Comparison of ENCODE assay signal across 1 cellular context in the genomic region with DNA sequence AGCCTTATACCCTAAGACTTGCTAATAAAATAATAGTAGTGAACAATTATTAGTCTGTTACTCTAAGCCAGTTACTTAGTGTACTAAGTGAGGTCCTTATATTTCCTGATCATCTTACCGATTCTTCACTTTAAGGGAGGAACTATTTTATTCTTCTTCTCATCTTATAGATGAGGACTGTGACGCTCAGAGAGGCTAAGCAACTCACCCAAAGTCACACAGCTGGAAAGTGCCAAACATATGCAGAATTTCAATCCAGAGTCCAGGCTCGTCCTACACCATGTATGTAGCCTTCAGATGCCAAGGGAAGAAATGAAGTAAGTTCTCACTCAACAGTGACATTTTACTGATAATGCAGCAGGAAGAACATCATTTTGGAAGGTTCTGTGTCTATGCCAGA.
TF ChIP-seq lines count a peak whose summit lies in the region.

No MANE protein-coding gene starts in this region.

TF ChIP-seq in GM23338, 12 proteins besides CTCF, POLR2A, EP300 and RAD21 (continued from another document):
- no peak for TF ChIP-seq EZH2 (IDR thresholded peaks at IDR 0.05; ENCODE audit: low read depth, unreplicated experiment)
- no peak for TF ChIP-seq CREB1 (CRISPR knock-in tag; IDR thresholded peaks at IDR 0.05; ENCODE audit: low read depth)
- TF ChIP-seq, protein P1, sequence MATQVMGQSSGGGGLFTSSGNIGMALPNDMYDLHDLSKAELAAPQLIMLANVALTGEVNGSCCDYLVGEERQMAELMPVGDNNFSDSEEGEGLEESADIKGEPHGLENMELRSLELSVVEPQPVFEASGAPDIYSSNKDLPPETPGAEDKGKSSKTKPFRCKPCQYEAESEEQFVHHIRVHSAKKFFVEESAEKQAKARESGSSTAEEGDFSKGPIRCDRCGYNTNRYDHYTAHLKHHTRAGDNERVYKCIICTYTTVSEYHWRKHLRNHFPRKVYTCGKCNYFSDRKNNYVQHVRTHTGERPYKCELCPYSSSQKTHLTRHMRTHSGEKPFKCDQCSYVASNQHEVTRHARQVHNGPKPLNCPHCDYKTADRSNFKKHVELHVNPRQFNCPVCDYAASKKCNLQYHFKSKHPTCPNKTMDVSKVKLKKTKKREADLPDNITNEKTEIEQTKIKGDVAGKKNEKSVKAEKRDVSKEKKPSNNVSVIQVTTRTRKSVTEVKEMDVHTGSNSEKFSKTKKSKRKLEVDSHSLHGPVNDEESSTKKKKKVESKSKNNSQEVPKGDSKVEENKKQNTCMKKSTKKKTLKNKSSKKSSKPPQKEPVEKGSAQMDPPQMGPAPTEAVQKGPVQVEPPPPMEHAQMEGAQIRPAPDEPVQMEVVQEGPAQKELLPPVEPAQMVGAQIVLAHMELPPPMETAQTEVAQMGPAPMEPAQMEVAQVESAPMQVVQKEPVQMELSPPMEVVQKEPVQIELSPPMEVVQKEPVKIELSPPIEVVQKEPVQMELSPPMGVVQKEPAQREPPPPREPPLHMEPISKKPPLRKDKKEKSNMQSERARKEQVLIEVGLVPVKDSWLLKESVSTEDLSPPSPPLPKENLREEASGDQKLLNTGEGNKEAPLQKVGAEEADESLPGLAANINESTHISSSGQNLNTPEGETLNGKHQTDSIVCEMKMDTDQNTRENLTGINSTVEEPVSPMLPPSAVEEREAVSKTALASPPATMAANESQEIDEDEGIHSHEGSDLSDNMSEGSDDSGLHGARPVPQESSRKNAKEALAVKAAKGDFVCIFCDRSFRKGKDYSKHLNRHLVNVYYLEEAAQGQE (IDR thresholded peaks at IDR 0.05; ENCODE audit: unreplicated experiment) = no peak
- no peak for TF ChIP-seq STAT1 (IDR thresholded peaks at IDR 0.05; ENCODE audit: unreplicated experiment)
- TF ChIP-seq ZNF114 (CRISPR knock-in tag; IDR thresholded peaks at IDR 0.05) = no peak
- no peak for TF ChIP-seq POLR2AphosphoS5 (IDR thresholded peaks at IDR 0.05; ENCODE audit: low read depth)
- no peak for TF ChIP-seq ZNF331 (CRISPR knock-in tag; IDR thresholded peaks at IDR 0.05; ENCODE audit: low read depth)
TF ChIP-seq in GM23338: peak in this region for 0.
